Comparison of ENCODE assay signal across 22 cellular contexts in genomic region chr9:127710204-127710805, GRCh38. TPM values are rescaled to one million over a fixed set of nuclear protein-coding genes. Genes with fewer than 3 reads are reported as not detected.
DNase-seq lines count a peak whose midpoint lies in the region; ATAC-seq, FAIRE-seq and TF ChIP-seq lines count a peak whose summit lies in the region.
"Had no signal": no experiment of that assay in that cellular context is flagged by ENCODE, and none has a peak within 500 bp of the region (broad histone marks: within the 10 kb centered on the region; RNA-seq: fewer than 3 reads in every experiment).

No MANE protein-coding gene starts in this region.

- ATAC-seq in activated naive CD8-positive, alpha-beta T cell treated with anti-CD3 and anti-CD28 coated beads, Interleukin-2, amount 50 U/mL, for 24 hours: no peak
- ATAC-seq in K562 (no peak), HG02610 (IDR thresholded peaks at IDR 0.05; ENCODE audit: unreplicated experiment) (no peak)

- no peak overlapping the region for H3K4me3 Mint-ChIP-seq in activated naive CD8-positive, alpha-beta T cell treated with anti-CD3 and anti-CD28 coated beads for 36 hours
- no peak overlapping the region for H3K4me3 Mint-ChIP-seq in activated naive CD8-positive, alpha-beta T cell treated with anti-CD3 and anti-CD28 coated beads, Interleukin-2, amount 50 U/mL, for 24 hours
- peak overlapping the region; percentile 78 for H3K4me3 Mint-ChIP-seq in neural crest cell

- POLR2A ChIA-PET in K562 (lab: Yijun Ruan, JAX): interaction anchor here (1.1 kb wide), 1 partner anchor 13 kb away, joined by 3 read pairs; no protein-coding TSS in a partner anchor

- TF ChIP-seq RAD21 in K562 (CRISPR knock-in tag; conservative IDR thresholded peaks at IDR 0.05 in 1 of 2, IDR thresholded peaks at IDR 0.05 in 1 of 2): no peak

- no peaks in the 10 kb centered on the region for H3K27me3 ChIP-seq in K562 (ENCODE audit: control insufficient read depth in 2 of 2, insufficient read depth in 2 of 2, low read length in 2 of 2)

- TF ChIP-seq POLR2A in K562 (conservative IDR thresholded peaks at IDR 0.05): no peak

- H3K27me3 Mint-ChIP-seq in activated naive CD8-positive, alpha-beta T cell treated with anti-CD3 and anti-CD28 coated beads for 36 hours: no peaks in the 10 kb centered on the region
- no peaks in the 10 kb centered on the region for H3K27me3 Mint-ChIP-seq in activated naive CD8-positive, alpha-beta T cell treated with anti-CD3 and anti-CD28 coated beads, Interleukin-2, amount 50 U/mL, for 24 hours
- no peaks in the 10 kb centered on the region for H3K27me3 Mint-ChIP-seq in neural crest cell (ENCODE audit: low read depth)

- H3K4me1 Mint-ChIP-seq in activated naive CD8-positive, alpha-beta T cell treated with anti-CD3 and anti-CD28 coated beads for 36 hours: peaks cover 23% of the 10 kb centered on the region
- H3K4me1 Mint-ChIP-seq in activated naive CD8-positive, alpha-beta T cell treated with anti-CD3 and anti-CD28 coated beads, Interleukin-2, amount 50 U/mL, for 24 hours: peaks cover 24% of the 10 kb centered on the region
- H3K4me1 Mint-ChIP-seq in neural crest cell: peaks cover 10% of the 10 kb centered on the region

- in situ Hi-C loops in K562 (cut with MboI): no loop called here
- in situ Hi-C loops in ACHN (cut with HindIII; ENCODE audit: low pct_ligation_motif_present, low pct_unique_long_range_greater_than_20kb, low sequenced_read_pairs): no loop called here

- H3K9ac ChIP-seq in K562 (ENCODE audit: insufficient read depth in 1 of 2, low read depth in 2 of 2, low read length in 2 of 2): 0 out of 4 replicates have a peak overlapping the region, but pooled peaks of 1 of the 2 experiments have one; percentile 1

- no peaks in the 10 kb centered on the region for H3K9me3 Mint-ChIP-seq in activated naive CD8-positive, alpha-beta T cell treated with anti-CD3 and anti-CD28 coated beads for 36 hours
- H3K9me3 Mint-ChIP-seq in activated naive CD8-positive, alpha-beta T cell treated with anti-CD3 and anti-CD28 coated beads, Interleukin-2, amount 50 U/mL, for 24 hours: no peaks in the 10 kb centered on the region
- H3K9me3 Mint-ChIP-seq in neural crest cell: peaks cover 2% of the 10 kb centered on the region
- H3K9me3 Mint-ChIP-seq: IgD-negative memory B cell had no signal

- no peak for TF ChIP-seq CTCF in K562 (IDR thresholded peaks at IDR 0.05 in 2 of 3, conservative IDR thresholded peaks at IDR 0.05 in 1 of 3; ENCODE audit: insufficient read depth in 2 of 3, low read depth in 1 of 3, low read length in 3 of 3)
- no peak for TF ChIP-seq CTCF in neural crest cell (conservative IDR thresholded peaks at IDR 0.05)

- no peak for FAIRE-seq in K562 (lab: Jason Lieb, UNC)
- FAIRE-seq: A204.1, RCC 7860 had no signal

- H3K4me1 ChIP-seq in K562 (replicated peaks in 1 of 2; ENCODE audit: control insufficient read depth in 2 of 2, insufficient read depth in 2 of 2, low read length in 2 of 2): peaks cover 4 to 58% of the 10 kb centered on the region in 2 experiments; a peak in 3 of 5 replicates

- no peak for TF ChIP-seq EP300 in K562 (IDR thresholded peaks at IDR 0.05; ENCODE audit: low read length)

- no peak overlapping the region for H2AFZ ChIP-seq in K562 (ENCODE audit: low read depth, low read length)

- 0 out of 2 replicates have a peak, but pooled peaks cover 4% of the 10 kb centered on the region for H3K9me3 ChIP-seq in K562 (replicated peaks; ENCODE audit: control insufficient read depth, insufficient read depth, low read depth, low read length)

- no peaks in the 10 kb centered on the region for H3K9me1 ChIP-seq in K562 (ENCODE audit: control insufficient read depth, insufficient read depth, low read length)

- H3K79me2 ChIP-seq in K562 (ENCODE audit: control insufficient read depth, insufficient read depth, low read length): 0 out of 3 replicates have a peak, but pooled peaks cover 3% of the 10 kb centered on the region

- no peak overlapping the region for H3K4me2 ChIP-seq in K562 (ENCODE audit: insufficient read depth, low read length)

- H3K36me3 Mint-ChIP-seq in activated naive CD8-positive, alpha-beta T cell treated with anti-CD3 and anti-CD28 coated beads for 36 hours: peaks cover 6% of the 10 kb centered on the region
- H3K36me3 Mint-ChIP-seq in activated naive CD8-positive, alpha-beta T cell treated with anti-CD3 and anti-CD28 coated beads, Interleukin-2, amount 50 U/mL, for 24 hours (ENCODE audit: low read depth): peaks cover 4% of the 10 kb centered on the region
- no peaks in the 10 kb centered on the region for H3K36me3 Mint-ChIP-seq in neural crest cell (ENCODE audit: low read depth)

- H3K4me3 ChIP-seq in K562: no peak overlapping the region
- H3K4me3 ChIP-seq: SK-N-MC had no signal

- BruUV-seq in K562 (replicated peaks; lab: Mats Ljungman, UMichigan): no TSS peak

- peak overlapping the region; percentile 19 for H3K27ac Mint-ChIP-seq in activated naive CD8-positive, alpha-beta T cell treated with anti-CD3 and anti-CD28 coated beads for 36 hours
- no peak overlapping the region for H3K27ac Mint-ChIP-seq in activated naive CD8-positive, alpha-beta T cell treated with anti-CD3 and anti-CD28 coated beads, Interleukin-2, amount 50 U/mL, for 24 hours
- no peak overlapping the region for H3K27ac Mint-ChIP-seq in neural crest cell (ENCODE audit: unreplicated experiment)
- H3K27ac Mint-ChIP-seq: IgD-negative memory B cell had no signal

- H4K20me1 ChIP-seq in K562 (replicated peaks; ENCODE audit: control insufficient read depth, insufficient read depth, low read length): peaks cover 3% of the 10 kb centered on the region; the same call in 1 of the 2 replicates

- 84% methylated on average over 7 of the region's 10 CpGs for WGBS in K562 (ENCODE audit: insufficient coverage, low coverage, missing lambda C conversion rate)

- no peaks in the 10 kb centered on the region for H3K36me3 ChIP-seq in K562 (ENCODE audit: control insufficient read depth, insufficient read depth, low read length)

- CTCF ChIA-PET in K562 (lab: Yijun Ruan, JAX; ENCODE audit: low intra/inter-chr PET ratio): no interaction called here

- no peak overlapping the region for H3K27ac ChIP-seq in K562 (ENCODE audit: extremely low read depth, low read depth, low read length)
- H3K27ac ChIP-seq: C4-2B, SK-N-MC had no signal

- no peak for DNase-seq in activated naive CD8-positive, alpha-beta T cell treated with anti-CD3 and anti-CD28 coated beads for 36 hours
- no peak for DNase-seq in activated naive CD8-positive, alpha-beta T cell treated with anti-CD3 and anti-CD28 coated beads, Interleukin-2, amount 50 U/mL, for 24 hours
- DNase-seq in K562 (ENCODE audit: extremely low read depth in 1 of 4, low spot score in 3 of 4) (no peak), neural crest cell (ENCODE audit: low read depth, low spot score) (no peak), ACHN (no peak), midbrain (lab: John Stamatoyannopoulos, UW) (no peak)
- DNase-seq: HCEC 1CT, NCI-H1092 treated with DMSO at 0.1 percent for 48 hours, NCI-H146, NCI-H2029 treated with DMSO at 0.1 percent for 48 hours, NCI-H446 treated with DMSO at 0.1 percent for 48 hours, NCI-H748 treated with DMSO at 0.1 percent for 48 hours, SHP77 had no signal

- intact Hi-C loops in K562 (cut with micrococcal nuclease): no loop called here

RNA-seq across cellular contexts. Expression of gene CFAP157, which starts 3.5 kb away (rescaled TPM):
- not detected for total RNA-seq in activated naive CD8-positive, alpha-beta T cell treated with anti-CD3 and anti-CD28 coated beads for 36 hours
- total RNA-seq in K562 (2011; cell fraction: chromatin; rRNA removed; ENCODE audit: low replicate concordance): not detected in 2 replicates
- total RNA-seq in K562 (2011; cell fraction: nucleolus; rRNA removed): not detected in 2 replicates
- not detected in 2 replicates for total RNA-seq in K562 (2011; cell fraction: nucleoplasm; rRNA removed)
- not detected in 2 replicates for total RNA-seq in K562 (2014; rRNA removed)
- total RNA-seq in K562 (2014; rRNA removed; fragmentation: Illumina TruSeq; extraction: Trizol): not detected in 2 replicates
- not detected in 2 replicates for total RNA-seq in K562 (2015; rRNA removed; fragmentation: Illumina TruSeq; extraction: Trizol)
- total RNA-seq in K562 (2021): not detected in 2 replicates
- not detected in 2 replicates for polyA plus RNA-seq in K562 (2011; rRNA removed)
- polyA plus RNA-seq in K562 (2011; cell fraction: cytosol; rRNA removed): not detected in 2 replicates
- polyA plus RNA-seq in K562 (2011; cell fraction: nucleus; rRNA removed): 0.06 TPM in 1 of 2 replicates, not detected in the other
- polyA plus RNA-seq in K562 (2012): 0.60 and 0.99 TPM in 2 replicates
- not detected in 2 replicates for polyA plus RNA-seq in K562 (2014; fragmentation: Illumina TruSeq; extraction: Trizol)
- under 1 TPM in 1 of 2 experiments, not detected in 1; 0.03 TPM for polyA plus RNA-seq in K562 (2014; fragmentation: Nextera tagmentation; extraction: Ambion mirVana)
- polyA plus RNA-seq in K562 (2014; rRNA removed): not detected in 2 replicates
- polyA minus RNA-seq in K562 (2011; rRNA and poly(A)+ RNA removed): not detected in 2 replicates
- polyA minus RNA-seq in K562 (2011; cell fraction: cytosol; rRNA and poly(A)+ RNA removed): not detected in 2 replicates
- polyA minus RNA-seq in K562 (2011; cell fraction: nucleus; rRNA and poly(A)+ RNA removed): not detected in 2 replicates
- 0.16 TPM in 1 of 2 replicates, not detected in the other for total RNA-seq in neural crest cell
- total RNA-seq: G401, LHCN-M2 had no signal
- polyA plus RNA-seq: IgD-negative memory B cell had no signal

RNA-seq across cellular contexts. Expression of gene PTRH1, which starts 5.2 kb away (rescaled TPM):
- total RNA-seq in activated naive CD8-positive, alpha-beta T cell treated with anti-CD3 and anti-CD28 coated beads for 36 hours: 10 to 100 TPM; 19.7 to 21.2 TPM
- total RNA-seq in K562 (2011; cell fraction: chromatin; rRNA removed; ENCODE audit: low replicate concordance): 4.6 and 11.9 TPM in 2 replicates
- total RNA-seq in K562 (2011; cell fraction: nucleolus; rRNA removed): 19.0 and 19.2 TPM in 2 replicates
- 7.1 and 7.3 TPM in 2 replicates for total RNA-seq in K562 (2011; cell fraction: nucleoplasm; rRNA removed)
- total RNA-seq in K562 (2014; rRNA removed) (43.1 and 54.3 TPM in 2 replicates), K562 (2014; rRNA removed; fragmentation: Illumina TruSeq; extraction: Trizol) (1.1 and 1.8 TPM in 2 replicates), K562 (2015; rRNA removed; fragmentation: Illumina TruSeq; extraction: Trizol) (7.4 and 8.0 TPM in 2 replicates), K562 (2021) (21.1 and 21.6 TPM in 2 replicates), neural crest cell (7.2 and 9.8 TPM in 2 replicates)
- polyA plus RNA-seq in K562 (2011; rRNA removed) (5.7 and 8.1 TPM in 2 replicates), K562 (2014; fragmentation: Illumina TruSeq; extraction: Trizol) (3.1 and 6.7 TPM in 2 replicates), K562 (2014; fragmentation: Nextera tagmentation; extraction: Ambion mirVana) (1 to 10 TPM in 1 of 2 experiments, under 1 TPM in 1; 0.63 to 1.0 TPM), K562 (2014; rRNA removed) (28.2 and 44.3 TPM in 2 replicates)
- 12.2 and 34.1 TPM in 2 replicates for polyA plus RNA-seq in K562 (2011; cell fraction: cytosol; rRNA removed)
- 7.6 and 15.8 TPM in 2 replicates for polyA plus RNA-seq in K562 (2011; cell fraction: nucleus; rRNA removed)
- 12.2 and 19.2 TPM in 2 replicates for polyA plus RNA-seq in K562 (2012)
- polyA minus RNA-seq in K562 (2011; rRNA and poly(A)+ RNA removed): 1.0 and 1.1 TPM in 2 replicates
- 3.9 and 5.4 TPM in 2 replicates for polyA minus RNA-seq in K562 (2011; cell fraction: cytosol; rRNA and poly(A)+ RNA removed)
- polyA minus RNA-seq in K562 (2011; cell fraction: nucleus; rRNA and poly(A)+ RNA removed): 4.1 and 6.2 TPM in 2 replicates

RNA-seq across cellular contexts. Expression of gene TTC16, which starts 5.6 kb away (rescaled TPM):
- total RNA-seq in activated naive CD8-positive, alpha-beta T cell treated with anti-CD3 and anti-CD28 coated beads for 36 hours: 1 to 10 TPM; 1.3 to 1.4 TPM
- total RNA-seq in K562 (2011; cell fraction: chromatin; rRNA removed; ENCODE audit: low replicate concordance): not detected in 2 replicates
- total RNA-seq in K562 (2011; cell fraction: nucleolus; rRNA removed): not detected in 2 replicates
- not detected in 2 replicates for total RNA-seq in K562 (2011; cell fraction: nucleoplasm; rRNA removed)
- not detected in 2 replicates for total RNA-seq in K562 (2014; rRNA removed)
- not detected in 2 replicates for total RNA-seq in K562 (2014; rRNA removed; fragmentation: Illumina TruSeq; extraction: Trizol)
- total RNA-seq in K562 (2015; rRNA removed; fragmentation: Illumina TruSeq; extraction: Trizol): not detected in 2 replicates
- not detected in 2 replicates for total RNA-seq in K562 (2021)
- polyA plus RNA-seq in K562 (2011; rRNA removed): not detected in 2 replicates
- polyA plus RNA-seq in K562 (2011; cell fraction: cytosol; rRNA removed): not detected in 2 replicates
- polyA plus RNA-seq in K562 (2011; cell fraction: nucleus; rRNA removed): 0.03 and 0.04 TPM in 2 replicates
- polyA plus RNA-seq in K562 (2012): not detected in 2 replicates
- polyA plus RNA-seq in K562 (2014; fragmentation: Illumina TruSeq; extraction: Trizol): not detected in 2 replicates
- not detected for polyA plus RNA-seq in K562 (2014; fragmentation: Nextera tagmentation; extraction: Ambion mirVana)
- polyA plus RNA-seq in K562 (2014; rRNA removed): 0.11 TPM in 1 of 2 replicates, not detected in the other
- polyA minus RNA-seq in K562 (2011; rRNA and poly(A)+ RNA removed): not detected in 2 replicates
- polyA minus RNA-seq in K562 (2011; cell fraction: cytosol; rRNA and poly(A)+ RNA removed): not detected in 2 replicates
- polyA minus RNA-seq in K562 (2011; cell fraction: nucleus; rRNA and poly(A)+ RNA removed): not detected in 2 replicates
- not detected in 2 replicates for total RNA-seq in neural crest cell
- total RNA-seq: G401, LHCN-M2, OCI-LY7 had no signal
- polyA plus RNA-seq: IgD-negative memory B cell had no signal

RNA-seq across cellular contexts. Expression of gene TOR2A, which starts 24.8 kb away (rescaled TPM):
- total RNA-seq in activated naive CD8-positive, alpha-beta T cell treated with anti-CD3 and anti-CD28 coated beads for 36 hours: 10 to 100 TPM; 17.7 to 18.1 TPM
- total RNA-seq in K562 (2011; cell fraction: chromatin; rRNA removed; ENCODE audit: low replicate concordance): 7.9 and 25.4 TPM in 2 replicates
- 33.0 and 44.0 TPM in 2 replicates for total RNA-seq in K562 (2011; cell fraction: nucleolus; rRNA removed)
- total RNA-seq in K562 (2011; cell fraction: nucleoplasm; rRNA removed): 22.6 and 27.5 TPM in 2 replicates
- total RNA-seq in K562 (2014; rRNA removed): 21.3 and 23.5 TPM in 2 replicates
- 3.0 and 3.7 TPM in 2 replicates for total RNA-seq in K562 (2014; rRNA removed; fragmentation: Illumina TruSeq; extraction: Trizol)
- 11.1 and 12.0 TPM in 2 replicates for total RNA-seq in K562 (2015; rRNA removed; fragmentation: Illumina TruSeq; extraction: Trizol)
- total RNA-seq in K562 (2021): 25.9 and 28.3 TPM in 2 replicates
- polyA plus RNA-seq in K562 (2011; rRNA removed): 8.4 and 15.0 TPM in 2 replicates
- polyA plus RNA-seq in K562 (2011; cell fraction: cytosol; rRNA removed): 20.5 and 35.0 TPM in 2 replicates
- 34.3 and 45.7 TPM in 2 replicates for polyA plus RNA-seq in K562 (2011; cell fraction: nucleus; rRNA removed)
- 20.6 and 50.6 TPM in 2 replicates for polyA plus RNA-seq in K562 (2012)
- 15.7 and 22.6 TPM in 2 replicates for polyA plus RNA-seq in K562 (2014; fragmentation: Illumina TruSeq; extraction: Trizol)
- polyA plus RNA-seq in K562 (2014; fragmentation: Nextera tagmentation; extraction: Ambion mirVana): 1 to 10 TPM in 1 of 2 experiments, under 1 TPM in 1; 0.80 to 1.1 TPM
- 22.5 and 27.2 TPM in 2 replicates for polyA plus RNA-seq in K562 (2014; rRNA removed)
- 2.8 and 3.6 TPM in 2 replicates for polyA minus RNA-seq in K562 (2011; rRNA and poly(A)+ RNA removed)
- polyA minus RNA-seq in K562 (2011; cell fraction: cytosol; rRNA and poly(A)+ RNA removed): 11.3 and 18.2 TPM in 2 replicates
- polyA minus RNA-seq in K562 (2011; cell fraction: nucleus; rRNA and poly(A)+ RNA removed): 12.5 and 19.1 TPM in 2 replicates
- total RNA-seq in neural crest cell: 25.7 and 27.4 TPM in 2 replicates
